25 cellular contexts compared by ENCODE assay signal in the genomic region with DNA sequence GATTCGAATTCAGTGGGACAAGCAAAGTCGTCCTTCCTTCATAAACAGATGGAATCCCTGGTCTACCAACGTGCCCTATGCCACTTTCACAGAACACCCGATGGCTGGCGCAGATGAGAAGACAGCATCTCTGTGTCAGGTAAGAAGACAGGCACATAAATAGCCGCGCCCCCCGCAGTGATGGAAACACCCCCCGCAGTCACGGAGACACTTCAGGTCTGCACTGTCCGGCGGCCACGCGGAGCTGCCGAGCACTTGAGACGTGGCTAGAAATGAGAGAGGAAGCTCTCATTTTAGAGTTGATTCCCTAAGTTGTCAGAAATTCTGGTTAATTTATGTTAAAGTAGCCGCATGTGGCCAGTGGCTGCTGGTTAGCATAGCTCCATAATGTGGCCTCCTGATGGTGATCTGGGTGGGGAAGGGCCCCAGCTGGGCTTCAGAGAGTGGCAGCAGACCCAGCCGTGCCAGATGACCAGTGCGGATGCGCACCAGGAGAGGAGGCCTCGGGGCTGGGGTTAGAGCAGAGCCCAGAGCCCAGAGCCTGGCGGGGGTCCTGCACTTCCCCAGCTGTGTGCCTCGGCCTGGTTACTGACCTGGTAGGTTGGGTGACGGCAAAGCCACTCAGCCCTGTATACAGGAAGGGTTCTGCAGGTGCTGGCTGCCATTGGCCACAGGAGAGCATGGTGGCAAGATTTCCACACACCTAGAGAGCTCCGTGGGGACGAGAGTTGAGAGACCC. TPM values are rescaled to one million over a fixed set of nuclear protein-coding genes. Genes with fewer than 3 reads are reported as not detected.
A peak's percentile ranks its signal among the peaks of the same experiment; 100 is the strongest.
DNase-seq lines count a peak whose midpoint lies in the region; ATAC-seq, FAIRE-seq and TF ChIP-seq lines count a peak whose summit lies in the region.
"Had no signal": no experiment of that assay in that cellular context is flagged by ENCODE, and none has a peak within 500 bp of the region (broad histone marks: within the 10 kb centered on the region; RNA-seq: fewer than 3 reads in every experiment).

No MANE protein-coding gene starts in this region.

- H2AFZ ChIP-seq in H1 (ENCODE audit: low read length) = no peak overlapping the region

- peak in 2 of 3 donors; percentile 48 for DNase-seq in right cardiac atrium
- no peak for DNase-seq in heart right ventricle
- DNase-seq in H1 (ENCODE audit: low read depth in 1 of 2, low spot score in 2 of 2) = no peak
- no peak for DNase-seq in naive thymus-derived CD4-positive, alpha-beta T cell
- DNase-seq in kidney tubule cell (ENCODE audit: low spot score) = no peak
- DNase-seq in D341Med (ENCODE audit: low spot score) = no peak
- DNase-seq: CD8-positive, alpha-beta memory T cell; DMS79 treated with DMSO at 0.1 percent for 48 hours; GF-D8; GOT3; KBM-7; NCI-H1105 treated with DMSO at 0.1 percent for 48 hours; NCI-H146; NCI-H1930; NCI-H2107; NCI-H524 treated with DMSO at 0.1 percent for 48 hours; NCI-H774 had no signal

- H3K9ac ChIP-seq in H1 (replicated peaks in 1 of 4; ENCODE audit: extremely low read depth in 1 of 4, low read depth in 3 of 4, low read length in 3 of 4) = no peak overlapping the region

- H3K9me3 ChIP-seq in right cardiac atrium (ENCODE audit: control insufficient read depth, low read length) (no peaks in the 10 kb centered on the region), heart right ventricle (no peaks in the 10 kb centered on the region), H1 (ENCODE audit: insufficient read depth in 2 of 2, low read depth in 1 of 2, low read length in 1 of 2) (no peaks in the 10 kb centered on the region)
- no peaks in the 10 kb centered on the region for H3K9me3 ChIP-seq in naive thymus-derived CD4-positive, alpha-beta T cell (ENCODE audit: control insufficient read depth in 2 of 3, low read length in 3 of 3)
- H3K9me3 ChIP-seq: BLaER1 treated with 17β-estradiol and CSF1 and Interleukin-3, amounts not matched to agents 10 nM and 100 nM had no signal

- no peak for TF ChIP-seq EP300 in H1 (IDR thresholded peaks at IDR 0.05; ENCODE audit: borderline replicate concordance in 1 of 2, low read depth in 2 of 2, low read length in 2 of 2)

- H3K4ac ChIP-seq in H1 (replicated peaks; ENCODE audit: insufficient read length, low read depth, low read length) = no peak overlapping the region

- POLR2A ChIA-PET in H1 (lab: Charles Lee; ENCODE audit: partially characterized antibody) = no interaction called here
- POLR2A ChIA-PET in naive thymus-derived CD4-positive, alpha-beta T cell (lab: Charles Lee) = interaction anchor here (0.8 to 2.4 kb wide), 4 partner anchors 9 to 96 kb away, joined by 3 to 10 read pairs (median 3); a partner anchor contains a TSS

- peaks cover 0 to 2% (median 0%) of the 10 kb centered on the region in 11 donors for H3K9me3 Mint-ChIP-seq in naive thymus-derived CD4-positive, alpha-beta T cell
- H3K9me3 Mint-ChIP-seq: CD8-positive, alpha-beta memory T cell had no signal

- no peak overlapping the region for H3K14ac ChIP-seq in H1 (ENCODE audit: insufficient read length)

- no peak overlapping the region for H3K23ac ChIP-seq in H1 (ENCODE audit: insufficient read length)

- peaks cover 20 to 32% (median 28%) of the 10 kb centered on the region in 7 donors for H3K4me1 Mint-ChIP-seq in naive thymus-derived CD4-positive, alpha-beta T cell

- no peak for FAIRE-seq in H1 (lab: Jason Lieb, UNC)
- FAIRE-seq: A204.1, GM12891, RCC 7860 had no signal

- TF ChIP-seq CTCF in heart right ventricle (IDR thresholded peaks at IDR 0.05) (no peak), H1 (IDR thresholded peaks at IDR 0.05; ENCODE audit: control extremely low read depth in 1 of 3, insufficient read depth in 1 of 3, low read depth in 1 of 3, low read length in 3 of 3) (no peak)

- H2BK20ac ChIP-seq in H1 (ENCODE audit: low read length) = no peak overlapping the region

- WGBS in right cardiac atrium = 91% methylated on average over 26 of the region's 26 CpGs
- WGBS in heart right ventricle, 2 donors = 93 to 94% methylated on average over 26 of the region's 26 CpGs
- WGBS in H1 (ENCODE audit: extremely low coverage in 1 of 2, insufficient coverage in 1 of 2, insufficient read length in 1 of 2, insufficient replicate concordance in 2 of 2, low coverage in 1 of 2, low lambda C conversion rate in 2 of 2, missing lambda C conversion rate in 1 of 2), 2 experiments = 89% methylated on average over 26 of the region's 26 CpGs; no CpG with 5 or more reads in 1 of the 2 experiments

- H3K27me3 Mint-ChIP-seq in naive thymus-derived CD4-positive, alpha-beta T cell = peaks cover 0 to 13% (median 0%) of the 10 kb centered on the region in 5 donors

- no peaks in the 10 kb centered on the region for H3K79me1 ChIP-seq in H1 (ENCODE audit: low read depth, low read length)

- H3K4me1 ChIP-seq in right cardiac atrium (ENCODE audit: control insufficient read depth, insufficient read depth, low read length) (peaks cover 5% of the 10 kb centered on the region), heart right ventricle (peaks cover 12 to 35% (median 26%) of the 10 kb centered on the region in 9 donors), H1 (replicated peaks in 1 of 4; ENCODE audit: control insufficient read depth in 3 of 4, insufficient read depth in 4 of 4, low read length in 3 of 4) (peaks cover 0 to 22% (median 4%) of the 10 kb centered on the region in 4 experiments; a peak in 6 of 7 replicates)
- H3K4me1 ChIP-seq in naive thymus-derived CD4-positive, alpha-beta T cell (ENCODE audit: control insufficient read depth in 2 of 2, insufficient read depth in 2 of 2, low read length in 2 of 2) = peaks cover 22% of the 10 kb centered on the region in 2 donors

- H3K56ac ChIP-seq in H1 (replicated peaks; ENCODE audit: insufficient read length, low read depth, low read length) = no peak overlapping the region

- no peak overlapping the region for H2AK5ac ChIP-seq in H1 (ENCODE audit: low read depth, low read length)

- no peaks in the 10 kb centered on the region for H3K27me3 ChIP-seq in right cardiac atrium (ENCODE audit: control insufficient read depth, insufficient read depth)
- H3K27me3 ChIP-seq in heart right ventricle = no peaks in the 10 kb centered on the region
- H3K27me3 ChIP-seq in H1 (replicated peaks in 1 of 4; ENCODE audit: control insufficient read depth in 3 of 4, extremely low read depth in 1 of 4, insufficient read depth in 3 of 4, low read length in 3 of 4) = no peaks in the 10 kb centered on the region
- no peaks in the 10 kb centered on the region for H3K27me3 ChIP-seq in naive thymus-derived CD4-positive, alpha-beta T cell (ENCODE audit: control insufficient read depth in 2 of 2, insufficient read depth in 2 of 2, low read length in 2 of 2)

- H4K91ac ChIP-seq in H1 (replicated peaks; ENCODE audit: insufficient read length, low read length) = no peak overlapping the region

- H4K8ac ChIP-seq in H1 (ENCODE audit: extremely low read depth, insufficient read depth, low read length) = peak overlapping the region; percentile 91

- ATAC-seq in right cardiac atrium (no peak), heart right ventricle (no peak), GM21825 (IDR thresholded peaks at IDR 0.05; ENCODE audit: unreplicated experiment) (no peak)
- no peak for ATAC-seq in naive thymus-derived CD4-positive, alpha-beta T cell
- ATAC-seq: HCT116 had no signal

- no peak overlapping the region for H2BK120ac ChIP-seq in H1 (replicated peaks; ENCODE audit: low read depth, low read length)

- CTCF ChIA-PET in H1 (lab: Charles Lee; ENCODE audit: partially characterized antibody) = interaction anchor here (0.8 to 4.8 kb wide), 9 partner anchors 7 to 174 kb away, joined by 3 to 22 read pairs (median 5); no protein-coding TSS in a partner anchor
- CTCF ChIA-PET in naive thymus-derived CD4-positive, alpha-beta T cell (lab: Charles Lee) = interaction anchor here (1.2 kb wide), 1 partner anchor 8 kb away, joined by 3 read pairs; no protein-coding TSS in a partner anchor

- H3K4me3 ChIP-seq in right cardiac atrium (ENCODE audit: low read length) = no peak overlapping the region
- no peak overlapping the region for H3K4me3 ChIP-seq in heart right ventricle
- H3K4me3 ChIP-seq in H1 (ENCODE audit: extremely low read depth in 1 of 4, insufficient read depth in 2 of 4, low read depth in 3 of 4, low read length in 4 of 4) = no peak overlapping the region
- H3K4me3 ChIP-seq in naive thymus-derived CD4-positive, alpha-beta T cell (ENCODE audit: low read length) = no peak overlapping the region
- H3K4me3 ChIP-seq: BLaER1 treated with 17β-estradiol and CSF1 and Interleukin-3, amounts not matched to agents 10 nM and 100 nM had no signal

- H3K23me2 ChIP-seq in H1 (ENCODE audit: low read depth, low read length) = peaks cover 11% of the 10 kb centered on the region

- no peak overlapping the region for H3K4me2 ChIP-seq in H1 (ENCODE audit: insufficient read depth in 1 of 2, low read depth in 2 of 2, low read length in 2 of 2)

- no peak overlapping the region for H2BK5ac ChIP-seq in H1 (ENCODE audit: low read depth, low read length)

- peak overlapping the region in 5 of 9 donors; percentile 19 to 59 (median 47) for H3K27ac Mint-ChIP-seq in naive thymus-derived CD4-positive, alpha-beta T cell

- peak overlapping the region in 1 of 10 donors; percentile 61 for H3K4me3 Mint-ChIP-seq in naive thymus-derived CD4-positive, alpha-beta T cell

- no peak overlapping the region for H4K5ac ChIP-seq in H1 (ENCODE audit: insufficient read length, low read depth, low read length)

- H2BK12ac ChIP-seq in H1 (ENCODE audit: low read depth, low read length) = no peak overlapping the region

- H2BK15ac ChIP-seq in H1 (ENCODE audit: low read length) = no peak overlapping the region

- no peak overlapping the region for H3K18ac ChIP-seq in H1 (ENCODE audit: extremely low read depth, low read length)

- H3K36me3 Mint-ChIP-seq in naive thymus-derived CD4-positive, alpha-beta T cell = peaks cover 0 to 11% (median 4%) of the 10 kb centered on the region in 5 donors

- no peak for TF ChIP-seq POLR2A in H1 (IDR thresholded peaks at IDR 0.05; ENCODE audit: control extremely low read depth in 1 of 2, low read depth in 2 of 2, low read length in 2 of 2)

- H3K36me3 ChIP-seq in heart right ventricle = peaks cover 0 to 64% (median 44%) of the 10 kb centered on the region in 9 donors
- peaks cover 0 to 33% (median 8%) of the 10 kb centered on the region in 4 experiments; a peak in 6 of 8 replicates for H3K36me3 ChIP-seq in H1 (ENCODE audit: control insufficient read depth in 2 of 4, insufficient read depth in 4 of 4, low read length in 3 of 4)
- peaks cover 0 to 58% (median 16%) of the 10 kb centered on the region in 3 experiments for H3K36me3 ChIP-seq in naive thymus-derived CD4-positive, alpha-beta T cell (ENCODE audit: control insufficient read depth in 2 of 3, insufficient read depth in 3 of 3, low read length in 3 of 3)

- no peak for TF ChIP-seq RAD21 in H1 (IDR thresholded peaks at IDR 0.05 in 1 of 2, conservative IDR thresholded peaks at IDR 0.05 in 1 of 2; ENCODE audit: low read depth in 2 of 2, low read length in 2 of 2)

- H3K79me2 ChIP-seq in H1 (ENCODE audit: control insufficient read depth in 1 of 2, insufficient read depth in 2 of 2, low read length in 2 of 2) = no peaks in the 10 kb centered on the region; a peak in 1 of 4 replicates

- intact Hi-C loops in right cardiac atrium (cut with DNase I) (no loop called here), heart right ventricle (cut with DNase I) (no loop called here)
- intact Hi-C loops in naive thymus-derived CD4-positive, alpha-beta T cell (cut with micrococcal nuclease) = loop anchor here (10.0 kb wide), 2 partner anchors 147 to 1103 kb away; a partner anchor contains a TSS

- peaks cover 7% of the 10 kb centered on the region in 2 experiments for H4K20me1 ChIP-seq in H1 (replicated peaks in 1 of 2; ENCODE audit: control insufficient read depth in 1 of 2, insufficient read depth in 2 of 2, low read length in 2 of 2)

- H3K27ac ChIP-seq in right cardiac atrium (ENCODE audit: low read length) (no peak overlapping the region), heart right ventricle (no peak overlapping the region), H1 (ENCODE audit: low read depth, low read length) (no peak overlapping the region)
- no peak overlapping the region for H3K27ac ChIP-seq in naive thymus-derived CD4-positive, alpha-beta T cell (ENCODE audit: low read depth, low read length)
- H3K27ac ChIP-seq: BLaER1 treated with 17β-estradiol and CSF1 and Interleukin-3, amounts not matched to agents 10 nM and 100 nM had no signal

RNA-seq across cellular contexts. Expression of a gene that starts 2.9 kb away (rescaled TPM):
- total RNA-seq in right cardiac atrium (10 to 100 TPM; 46.3 to 51.4 (median 46.6) TPM), heart right ventricle (10 to 100 TPM; 42.6 to 60.7 (median 51.3) TPM)
- polyA plus RNA-seq in right cardiac atrium (35.8 TPM), heart right ventricle (10 to 100 TPM; 15.1 to 34.8 TPM), H1 (2011; rRNA removed) (19.8 and 22.3 TPM in 2 replicates)
- 21.7 and 22.2 TPM in 2 replicates for total RNA-seq in H1 (2021; fragmentation: NEBNext Ultra II Directional; extraction: Animal tissue kit (Norgen Biotek cat#: 25700))
- 21.1 TPM for polyA plus RNA-seq in H1 (2011; cell fraction: cytosol; rRNA removed)
- 10.8 TPM for polyA plus RNA-seq in H1 (2011; cell fraction: nucleus; rRNA removed)
- 17.4 to 21.5 TPM (median 21.1 TPM) in 4 replicates for polyA plus RNA-seq in H1 (2012, experiment 1 of 2)
- 23.7 TPM for polyA plus RNA-seq in H1 (2012, experiment 2 of 2)
- polyA plus RNA-seq in H1 (2013, experiment 1 of 2) = 13.6 TPM
- polyA plus RNA-seq in H1 (2013, experiment 2 of 2) = 13.7 TPM
- 15.2 and 19.2 TPM in 2 replicates for polyA minus RNA-seq in H1 (2011; rRNA and poly(A)+ RNA removed)
- polyA minus RNA-seq in H1 (2011; cell fraction: cytosol; rRNA and poly(A)+ RNA removed) = 15.5 TPM
- 6.6 TPM for polyA minus RNA-seq in H1 (2011; cell fraction: nucleus; rRNA and poly(A)+ RNA removed)
- 10 to 100 TPM; 15.6 to 61.4 (median 37.8) TPM for total RNA-seq in naive thymus-derived CD4-positive, alpha-beta T cell
- 10 to 100 TPM; 44.0 to 47.9 TPM for polyA plus RNA-seq in naive thymus-derived CD4-positive, alpha-beta T cell

RNA-seq across cellular contexts. Expression of a gene that starts 16.4 kb away (rescaled TPM):
- total RNA-seq in right cardiac atrium (10 to 100 TPM in 3 of 4 donors, 1 to 10 TPM in 1; 7.0 to 18.7 (median 13.9) TPM), heart right ventricle (10 to 100 TPM in 1 of 10 donors, 1 to 10 TPM in 9; 1.8 to 14.1 (median 7.1) TPM)
- polyA plus RNA-seq in right cardiac atrium (7.2 TPM), heart right ventricle (1 to 10 TPM; 2.9 to 7.6 TPM), H1 (2011; rRNA removed) (4.1 and 9.5 TPM in 2 replicates)
- total RNA-seq in H1 (2021; fragmentation: NEBNext Ultra II Directional; extraction: Animal tissue kit (Norgen Biotek cat#: 25700)) = 13.2 and 14.8 TPM in 2 replicates
- 7.8 TPM for polyA plus RNA-seq in H1 (2011; cell fraction: cytosol; rRNA removed)
- 88.4 TPM for polyA plus RNA-seq in H1 (2011; cell fraction: nucleus; rRNA removed)
- 7.4 to 14.6 TPM (median 10.8 TPM) in 4 replicates for polyA plus RNA-seq in H1 (2012, experiment 1 of 2)
- 1.4 TPM for polyA plus RNA-seq in H1 (2012, experiment 2 of 2)
- 4.9 TPM for polyA plus RNA-seq in H1 (2013, experiment 1 of 2)
- polyA plus RNA-seq in H1 (2013, experiment 2 of 2) = 4.4 TPM
- polyA minus RNA-seq in H1 (2011; rRNA and poly(A)+ RNA removed) = 1.7 and 3.0 TPM in 2 replicates
- 9.0 TPM for polyA minus RNA-seq in H1 (2011; cell fraction: cytosol; rRNA and poly(A)+ RNA removed)
- polyA minus RNA-seq in H1 (2011; cell fraction: nucleus; rRNA and poly(A)+ RNA removed) = 24.4 TPM
- 100 to 1,000 TPM in 2 of 5 experiments, 10 to 100 TPM in 3; 14.6 to 209 (median 81.3) TPM for total RNA-seq in naive thymus-derived CD4-positive, alpha-beta T cell
- polyA plus RNA-seq in naive thymus-derived CD4-positive, alpha-beta T cell = 10 to 100 TPM in 1 of 2 donors, 1 to 10 TPM in 1; 1.9 to 10.1 TPM

RNA-seq across cellular contexts. Expression of a gene that starts 22.2 kb away (rescaled TPM):
- total RNA-seq in right cardiac atrium (10 to 100 TPM in 3 of 4 donors, 1 to 10 TPM in 1; 8.7 to 13.9 (median 12.2) TPM), heart right ventricle (10 to 100 TPM in 5 of 10 donors, 1 to 10 TPM in 5; 7.5 to 12.9 (median 10.1) TPM)
- polyA plus RNA-seq in right cardiac atrium (12.9 TPM), heart right ventricle (10 to 100 TPM; 12.3 to 16.5 TPM), H1 (2011; rRNA removed) (50.7 and 66.4 TPM in 2 replicates)
- 29.7 and 30.3 TPM in 2 replicates for total RNA-seq in H1 (2021; fragmentation: NEBNext Ultra II Directional; extraction: Animal tissue kit (Norgen Biotek cat#: 25700))
- polyA plus RNA-seq in H1 (2011; cell fraction: cytosol; rRNA removed) = 54.2 TPM
- 183 TPM for polyA plus RNA-seq in H1 (2011; cell fraction: nucleus; rRNA removed)
- polyA plus RNA-seq in H1 (2012, experiment 1 of 2) = 29.1 to 37.1 TPM (median 32.3 TPM) in 4 replicates
- polyA plus RNA-seq in H1 (2012, experiment 2 of 2) = 26.5 TPM
- polyA plus RNA-seq in H1 (2013, experiment 1 of 2) = 23.2 TPM
- polyA plus RNA-seq in H1 (2013, experiment 2 of 2) = 21.4 TPM
- polyA minus RNA-seq in H1 (2011; rRNA and poly(A)+ RNA removed) = 32.3 and 34.3 TPM in 2 replicates
- 25.3 TPM for polyA minus RNA-seq in H1 (2011; cell fraction: cytosol; rRNA and poly(A)+ RNA removed)
- 44.8 TPM for polyA minus RNA-seq in H1 (2011; cell fraction: nucleus; rRNA and poly(A)+ RNA removed)
- 10 to 100 TPM; 28.1 to 42.0 (median 36.3) TPM for total RNA-seq in naive thymus-derived CD4-positive, alpha-beta T cell
- polyA plus RNA-seq in naive thymus-derived CD4-positive, alpha-beta T cell = 10 to 100 TPM; 25.5 to 37.4 TPM

RNA-seq across cellular contexts. Expression of a gene that starts 24.6 kb away (rescaled TPM):
- total RNA-seq in right cardiac atrium = under 1 TPM in 1 of 4 donors, not detected in 3; 0.18 TPM
- 0.07 TPM for polyA plus RNA-seq in right cardiac atrium
- total RNA-seq in heart right ventricle = under 1 TPM in 4 of 10 donors, not detected in 6; 0.15 to 0.58 (median 0.22) TPM
- under 1 TPM in 1 of 2 donors, not detected in 1; 0.03 TPM for polyA plus RNA-seq in heart right ventricle
- total RNA-seq in H1 (2021; fragmentation: NEBNext Ultra II Directional; extraction: Animal tissue kit (Norgen Biotek cat#: 25700)) = 2.9 and 3.1 TPM in 2 replicates
- 2.6 and 4.2 TPM in 2 replicates for polyA plus RNA-seq in H1 (2011; rRNA removed)
- polyA plus RNA-seq in H1 (2011; cell fraction: cytosol; rRNA removed) = 1.3 TPM
- 8.4 TPM for polyA plus RNA-seq in H1 (2011; cell fraction: nucleus; rRNA removed)
- 1.2 to 3.8 TPM (median 2.8 TPM) in 4 replicates for polyA plus RNA-seq in H1 (2012, experiment 1 of 2)
- polyA plus RNA-seq in H1 (2012, experiment 2 of 2) = 1.3 TPM
- 2.1 TPM for polyA plus RNA-seq in H1 (2013, experiment 1 of 2)
- polyA plus RNA-seq in H1 (2013, experiment 2 of 2) = 2.3 TPM
- polyA minus RNA-seq in H1 (2011; rRNA and poly(A)+ RNA removed) = 1.9 and 3.5 TPM in 2 replicates
- polyA minus RNA-seq in H1 (2011; cell fraction: cytosol; rRNA and poly(A)+ RNA removed) = 3.4 TPM
- 6.7 TPM for polyA minus RNA-seq in H1 (2011; cell fraction: nucleus; rRNA and poly(A)+ RNA removed)
- 1 to 10 TPM in 1 of 5 experiments, under 1 TPM in 2, not detected in 2; 0.15 to 2.4 (median 0.45) TPM for total RNA-seq in naive thymus-derived CD4-positive, alpha-beta T cell
- polyA plus RNA-seq in naive thymus-derived CD4-positive, alpha-beta T cell = under 1 TPM; 0.03 to 0.15 TPM
- total RNA-seq: HT1080 had no signal
- polyA plus RNA-seq: AG04450 had no signal

Comparison
In these comparisons a context has a peak if more than half of its experiments do, and no peak if none do; other contexts are left out.
1. DNase-seq: peak in right cardiac atrium (2 of 3); none in heart right ventricle (0 of 2), H1 (0 of 2), naive thymus-derived CD4-positive, alpha-beta T cell (0 of 9), kidney tubule cell (single experiment) and D341Med (single experiment).
2. intact Hi-C loops: an anchor here in naive thymus-derived CD4-positive, alpha-beta T cell (10.0 kb wide); none called in right cardiac atrium and heart right ventricle.